In genomic region chr5:56840597-56840996, GRCh38 we compare ENCODE assay signal across 20 cellular contexts. TPM values are rescaled to one million over a fixed set of nuclear protein-coding genes. Genes with fewer than 3 reads are reported as not detected.
DNase-seq lines count a peak whose midpoint lies in the region; ATAC-seq and TF ChIP-seq lines count a peak whose summit lies in the region.
"Had no signal": no experiment of that assay in that cellular context is flagged by ENCODE, and none has a peak within 500 bp of the region (broad histone marks: within the 10 kb centered on the region; RNA-seq: fewer than 3 reads in every experiment).

No MANE protein-coding gene starts in this region.

- H3K4me1 ChIP-seq in spleen (peaks cover 63 to 100% (median 95%) of the 10 kb centered on the region in 6 donors), gastrocnemius medialis (peaks cover 21 to 51% of the 10 kb centered on the region in 2 donors)

- no peak overlapping the region for H3K4me3 ChIP-seq in spleen
- H3K4me3 ChIP-seq in gastrocnemius medialis, result no peak overlapping the region
- H3K4me3 ChIP-seq: breast epithelium, esophagus muscularis mucosa, prostate gland, stomach, vagina had no signal

- TF ChIP-seq POLR2A in spleen (IDR thresholded peaks at IDR 0.05) (no peak), gastrocnemius medialis (IDR thresholded peaks at IDR 0.05) (no peak)

- H3K9me3 ChIP-seq in T-helper 17 cell (ENCODE audit: control insufficient read depth, low read length, poor library complexity, severe bottlenecking), result no peaks in the 10 kb centered on the region
- no peaks in the 10 kb centered on the region for H3K9me3 ChIP-seq in spleen
- no peaks in the 10 kb centered on the region for H3K9me3 ChIP-seq in gastrocnemius medialis
- H3K9me3 ChIP-seq: breast epithelium, Caco-2, esophagus muscularis mucosa, prostate gland, stomach, vagina had no signal

- no peaks in the 10 kb centered on the region for H3K27me3 ChIP-seq in spleen (replicated peaks in 1 of 7)
- no peaks in the 10 kb centered on the region for H3K27me3 ChIP-seq in gastrocnemius medialis
- H3K27me3 ChIP-seq: breast epithelium, esophagus muscularis mucosa, stomach, vagina had no signal

- H3K27ac ChIP-seq in spleen, result peak overlapping the region in 7 of 8 donors; percentile 15 to 79 (median 41)
- no peak overlapping the region for H3K27ac ChIP-seq in gastrocnemius medialis
- H3K27ac ChIP-seq: prostate gland, vagina had no signal

- H3K4me3 Mint-ChIP-seq in activated T-cell treated with anti-CD3 and anti-CD28 coated beads, Interleukin-2, amount 50 U/mL, for 72 hours, result no peak overlapping the region
- H3K4me3 Mint-ChIP-seq in T-helper 17 cell, result peak overlapping the region; percentile 55
- H3K4me3 Mint-ChIP-seq: activated naive CD8-positive, alpha-beta T cell; T-helper 1 cell treated with Interleukin-12 subunit alpha and Interleukin-12 subunit beta and Interleukin-4 antibody, amounts not matched to agents 30 μg/mL and 1 μg/mL, for 36 hours had no signal

- no peaks in the 10 kb centered on the region for H3K36me3 Mint-ChIP-seq in activated T-cell treated with anti-CD3 and anti-CD28 coated beads, Interleukin-2, amount 50 U/mL, for 72 hours (ENCODE audit: insufficient read depth in 2 of 2)
- no peaks in the 10 kb centered on the region for H3K36me3 Mint-ChIP-seq in T-helper 17 cell (ENCODE audit: low read depth)
- H3K36me3 Mint-ChIP-seq: activated naive CD8-positive, alpha-beta T cell had no signal

- intact Hi-C loops in spleen (cut with DNase I; ENCODE audit: low total_unique reads), result no loop called here
- intact Hi-C loops in gastrocnemius medialis (cut with DNase I; ENCODE audit: low total_unique reads), result no loop called here

- H3K36me3 ChIP-seq in spleen (peaks cover 0 to 11% (median 0%) of the 10 kb centered on the region in 6 donors), gastrocnemius medialis (no peaks in the 10 kb centered on the region)
- H3K36me3 ChIP-seq: breast epithelium, esophagus muscularis mucosa, prostate gland, stomach, vagina had no signal

- TF ChIP-seq CTCF in spleen (IDR thresholded peaks at IDR 0.05 in 8 of 11, conservative IDR thresholded peaks at IDR 0.05 in 3 of 11), result no peak
- no peak for TF ChIP-seq CTCF in gastrocnemius medialis (IDR thresholded peaks at IDR 0.05 in 4 of 5, conservative IDR thresholded peaks at IDR 0.05 in 1 of 5)

- no peak for ATAC-seq in activated T-cell treated with anti-CD3 and anti-CD28 coated beads, Interleukin-2, amount 50 U/mL, for 72 hours (replicated peaks in 1 of 2)
- peak; percentile 53 for ATAC-seq in HG02852 (IDR thresholded peaks at IDR 0.05; ENCODE audit: unreplicated experiment)
- ATAC-seq in T-helper 17 cell, result no peak
- ATAC-seq in gastrocnemius medialis, result no peak

- peak overlapping the region; percentile 66 for H3K27ac Mint-ChIP-seq in activated T-cell treated with anti-CD3 and anti-CD28 coated beads, Interleukin-2, amount 50 U/mL, for 72 hours
- H3K27ac Mint-ChIP-seq in T-helper 17 cell, result peak overlapping the region; percentile 97
- H3K27ac Mint-ChIP-seq: T-helper 1 cell treated with Interleukin-12 subunit alpha and Interleukin-12 subunit beta and Interleukin-4 antibody, amounts not matched to agents 30 μg/mL and 1 μg/mL, for 36 hours had no signal

- in situ Hi-C loops in gastrocnemius medialis (cut with MboI; ENCODE audit: low sequenced_read_pairs in 4 of 4), result loop anchor here in 2 of 4 donors (10.0 to 25.0 kb wide), 2 partner anchors 903 to 906 kb away; no protein-coding TSS in a partner anchor

- peaks cover 83% of the 10 kb centered on the region for H3K4me1 Mint-ChIP-seq in activated T-cell treated with anti-CD3 and anti-CD28 coated beads, Interleukin-2, amount 50 U/mL, for 72 hours (ENCODE audit: low read depth)
- H3K4me1 Mint-ChIP-seq in T-helper 17 cell, result peaks cover 75% of the 10 kb centered on the region

- 74 to 84% (median 82%) methylated on average over 7 of the region's 7 CpGs for WGBS in spleen, 5 donors

- no peaks in the 10 kb centered on the region for H3K9me3 Mint-ChIP-seq in activated T-cell treated with anti-CD3 and anti-CD28 coated beads, Interleukin-2, amount 50 U/mL, for 72 hours
- H3K9me3 Mint-ChIP-seq: T-helper 1 cell treated with Interleukin-12 subunit alpha and Interleukin-12 subunit beta and Interleukin-4 antibody, amounts not matched to agents 30 μg/mL and 1 μg/mL, for 36 hours had no signal

- DNase-seq in activated T-cell treated with anti-CD3 and anti-CD28 coated beads, Interleukin-2, amount 50 U/mL, for 72 hours, result no peak
- no peak for DNase-seq in activated T-cell treated with anti-CD3 and anti-CD28 coated beads, Interleukin-2, amount 50 U/mL, for 48 hours
- DNase-seq in T-helper 17 cell, result no peak
- no peak for DNase-seq in spleen
- no peak for DNase-seq in gastrocnemius medialis
- no peak for DNase-seq in Ammon's horn (ENCODE audit: low spot score)
- no peak for DNase-seq in GM19240 (ENCODE audit: insufficient read length, low spot score)
- DNase-seq: activated CD8-positive, alpha-beta memory T cell treated with anti-CD3 and anti-CD28 coated beads, Interleukin-2, amount 50 U/mL, for 48 hours; Caco-2; islet precursor cell; NCI-H1105; stimulated activated CD4-positive, alpha-beta T cell treated with anti-CD3 and anti-CD28 coated beads, Interleukin-12 subunit alpha, Interleukin-12 subunit beta, amount 100 ng/mL, for 4 hours; stomach had no signal

- no peaks in the 10 kb centered on the region for H3K27me3 Mint-ChIP-seq in activated T-cell treated with anti-CD3 and anti-CD28 coated beads, Interleukin-2, amount 50 U/mL, for 72 hours (ENCODE audit: low read depth)
- H3K27me3 Mint-ChIP-seq in T-helper 17 cell, result no peaks in the 10 kb centered on the region
- H3K27me3 Mint-ChIP-seq: activated naive CD8-positive, alpha-beta T cell had no signal

RNA-seq across cellular contexts. Expression of gene MAP3K1, which starts 25.2 kb away (rescaled TPM):
- 10 to 100 TPM; 21.4 to 21.8 TPM for total RNA-seq in activated T-cell treated with anti-CD3 and anti-CD28 coated beads, Interleukin-2, amount 50 U/mL, for 72 hours
- total RNA-seq in T-helper 17 cell (100 to 1,000 TPM in 1 of 2 donors, 10 to 100 TPM in 1; 99.2 to 120 TPM), spleen (10 to 100 TPM; 57.3 to 85.4 (median 73.6) TPM), gastrocnemius medialis (1 to 10 TPM; 4.2 to 6.8 (median 5.4) TPM)
- polyA plus RNA-seq in spleen, result 10 to 100 TPM; 24.7 to 35.4 (median 27.6) TPM

Comparison
In these comparisons a context has a peak if more than half of its experiments do, and no peak if none do; other contexts are left out.
1. H3K27ac ChIP-seq: peak in spleen (7 of 8); none in gastrocnemius medialis (0 of 4).